Comparison of ENCODE assay signal across 18 cellular contexts in the genomic region with DNA sequence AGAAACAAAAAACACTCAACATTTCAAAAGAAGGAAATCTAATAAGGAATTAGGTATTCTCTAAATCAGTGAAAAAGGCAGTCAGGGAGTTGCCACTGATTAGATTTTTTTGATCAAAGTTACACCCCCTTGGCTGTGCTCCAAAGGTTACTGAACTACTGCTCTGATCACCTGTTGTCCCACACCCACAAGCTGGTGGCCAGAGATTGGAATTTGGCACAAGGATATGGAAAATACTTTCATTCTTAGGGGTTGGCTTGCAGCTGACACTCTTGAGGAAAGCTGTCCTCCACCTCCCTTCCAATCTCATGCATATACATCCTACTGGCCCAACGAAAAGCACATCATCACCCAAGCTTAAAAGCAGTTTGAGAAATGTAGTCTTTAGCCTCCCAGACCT.
DNase-seq lines count a peak whose midpoint lies in the region; ATAC-seq, FAIRE-seq and TF ChIP-seq lines count a peak whose summit lies in the region.
"Had no signal": no experiment of that assay in that cellular context is flagged by ENCODE, and none has a peak within 500 bp of the region (broad histone marks: within the 10 kb centered on the region; RNA-seq: fewer than 3 reads in every experiment).

No MANE protein-coding gene starts in this region.

- ATAC-seq in Right ventricle myocardium superior (ENCODE audit: poor library complexity) (peak; percentile 45), Right ventricle myocardium inferior (no peak), right lobe of liver (peak; percentile 32 to 87 (median 68)), HG03565 (IDR thresholded peaks at IDR 0.05; ENCODE audit: unreplicated experiment) (no peak), omental fat pad (ENCODE audit: low FRiP score) (no peak)

- no peak for TF ChIP-seq POLR2A in right lobe of liver (IDR thresholded peaks at IDR 0.05)

- 29% methylated on average over 1 of the region's 1 CpG for WGBS in right lobe of liver (ENCODE audit: insufficient coverage, low coverage, low lambda C conversion rate, missing lambda C conversion rate)
- 14 to 50% (median 23%) methylated on average over 1 of the region's 1 CpG for WGBS in small intestine, 3 donors

- intact Hi-C loops in Right ventricle myocardium superior (cut with DNase I), result no loop called here
- intact Hi-C loops in Right ventricle myocardium inferior (cut with DNase I), result no loop called here
- intact Hi-C loops in right lobe of liver (cut with DNase I), result no loop called here

- no peak overlapping the region for H3K4me3 ChIP-seq in right lobe of liver
- H3K4me3 ChIP-seq in small intestine (ENCODE audit: low read depth in 1 of 2, low read length in 2 of 2), result no peak overlapping the region
- H3K4me3 ChIP-seq: GM23248 had no signal

- DNase-seq in Right ventricle myocardium superior (no peak), Right ventricle myocardium inferior (ENCODE audit: missing footprints) (no peak), M059J (ENCODE audit: low read depth) (peak; percentile 4), right lobe of liver (peak in 2 of 3 donors; percentile 22 to 49), small intestine (peak; percentile 54), omental fat pad (ENCODE audit: low spot score) (no peak), cerebellar nuclear complex (lab: John Stamatoyannopoulos, UW) (no peak)
- DNase-seq: 8988T; CD4-positive, alpha-beta memory T cell; DMS79 treated with DMSO at 0.1 percent for 48 hours; Kasumi-1; NCI-H1930; NCI-H2171; NCI-H446; NCI-H748 treated with DMSO at 0.1 percent for 48 hours; SK-N-SH had no signal

- H3K4me1 ChIP-seq in right lobe of liver (peaks cover 0 to 4% (median 0%) of the 10 kb centered on the region in 4 donors), small intestine (ENCODE audit: control insufficient read depth in 2 of 2, insufficient read depth in 1 of 2, low read depth in 1 of 2, low read length in 1 of 2) (no peaks in the 10 kb centered on the region)

- TF ChIP-seq CTCF in right lobe of liver (IDR thresholded peaks at IDR 0.05), result no peak
- no peak for TF ChIP-seq CTCF in omental fat pad (IDR thresholded peaks at IDR 0.05)

- H3K27ac ChIP-seq in right lobe of liver (no peak overlapping the region), small intestine (ENCODE audit: low read depth in 1 of 2, low read length in 1 of 2) (no peak overlapping the region)
- H3K27ac ChIP-seq: GM23248 had no signal

- H3K9me3 ChIP-seq in right lobe of liver (no peaks in the 10 kb centered on the region), small intestine (ENCODE audit: control insufficient read depth, low read depth) (no peaks in the 10 kb centered on the region)
- H3K9me3 ChIP-seq: SK-N-SH had no signal

- H3K36me3 ChIP-seq in right lobe of liver (no peaks in the 10 kb centered on the region), small intestine (ENCODE audit: control insufficient read depth in 2 of 2, insufficient read depth in 2 of 2, low read length in 2 of 2) (no peaks in the 10 kb centered on the region)

- no peaks in the 10 kb centered on the region for H3K27me3 ChIP-seq in right lobe of liver
- no peaks in the 10 kb centered on the region for H3K27me3 ChIP-seq in small intestine (ENCODE audit: control insufficient read depth in 2 of 2, insufficient read depth in 2 of 2, low read length in 2 of 2)

- FAIRE-seq in small intestine (lab: Jason Lieb, UNC), result no peak

Comparison
In these comparisons a context has a peak if more than half of its experiments do, and no peak if none do; other contexts are left out.
1. ATAC-seq: peak in Right ventricle myocardium superior (single experiment) and right lobe of liver (4 of 4); none in Right ventricle myocardium inferior (single experiment), HG03565 (single experiment) and omental fat pad (single experiment).
2. DNase-seq: peak in M059J (single experiment), right lobe of liver (2 of 3) and small intestine (single experiment); none in Right ventricle myocardium superior (single experiment), Right ventricle myocardium inferior (single experiment), omental fat pad (single experiment) and cerebellar nuclear complex (0 of 2).